Comparison of ENCODE assay signal across 1 cellular context in the genomic region with DNA sequence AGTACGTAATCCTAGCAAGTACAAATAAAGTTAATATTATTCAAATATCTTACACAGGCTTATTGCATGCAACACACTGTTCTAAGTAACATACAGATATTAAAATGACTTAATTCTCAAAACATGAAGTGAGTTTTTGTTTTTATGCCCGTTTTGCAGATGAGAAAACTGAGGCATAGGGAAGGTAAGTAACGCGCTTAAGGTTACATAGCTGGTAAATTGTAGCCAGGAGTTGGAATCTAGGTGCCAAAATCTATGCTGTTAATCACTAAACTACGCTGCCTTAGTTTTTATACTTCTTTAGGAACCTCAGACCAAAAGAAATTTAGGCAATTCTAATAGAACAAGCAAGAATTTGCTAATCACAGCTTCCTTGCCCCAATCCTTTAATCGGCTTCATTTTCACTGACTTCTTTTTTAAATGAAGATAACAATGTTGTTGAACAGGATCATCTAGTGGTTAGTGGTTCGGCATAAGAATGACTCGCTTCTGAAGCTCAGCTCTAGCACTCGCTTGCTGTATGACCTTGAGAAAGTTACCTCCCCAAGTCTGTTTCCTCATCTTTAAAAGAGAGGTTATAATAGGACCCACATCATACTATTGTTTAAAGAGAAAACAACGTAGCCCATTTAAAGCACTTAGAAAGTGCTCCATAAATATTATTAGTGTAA.
TF ChIP-seq lines count a peak whose summit lies in the region.

No MANE protein-coding gene starts in this region.

TF ChIP-seq in GM23338, 12 proteins besides CTCF, POLR2A, EP300 and RAD21 (continued from another document):
- TF ChIP-seq, protein P1, sequence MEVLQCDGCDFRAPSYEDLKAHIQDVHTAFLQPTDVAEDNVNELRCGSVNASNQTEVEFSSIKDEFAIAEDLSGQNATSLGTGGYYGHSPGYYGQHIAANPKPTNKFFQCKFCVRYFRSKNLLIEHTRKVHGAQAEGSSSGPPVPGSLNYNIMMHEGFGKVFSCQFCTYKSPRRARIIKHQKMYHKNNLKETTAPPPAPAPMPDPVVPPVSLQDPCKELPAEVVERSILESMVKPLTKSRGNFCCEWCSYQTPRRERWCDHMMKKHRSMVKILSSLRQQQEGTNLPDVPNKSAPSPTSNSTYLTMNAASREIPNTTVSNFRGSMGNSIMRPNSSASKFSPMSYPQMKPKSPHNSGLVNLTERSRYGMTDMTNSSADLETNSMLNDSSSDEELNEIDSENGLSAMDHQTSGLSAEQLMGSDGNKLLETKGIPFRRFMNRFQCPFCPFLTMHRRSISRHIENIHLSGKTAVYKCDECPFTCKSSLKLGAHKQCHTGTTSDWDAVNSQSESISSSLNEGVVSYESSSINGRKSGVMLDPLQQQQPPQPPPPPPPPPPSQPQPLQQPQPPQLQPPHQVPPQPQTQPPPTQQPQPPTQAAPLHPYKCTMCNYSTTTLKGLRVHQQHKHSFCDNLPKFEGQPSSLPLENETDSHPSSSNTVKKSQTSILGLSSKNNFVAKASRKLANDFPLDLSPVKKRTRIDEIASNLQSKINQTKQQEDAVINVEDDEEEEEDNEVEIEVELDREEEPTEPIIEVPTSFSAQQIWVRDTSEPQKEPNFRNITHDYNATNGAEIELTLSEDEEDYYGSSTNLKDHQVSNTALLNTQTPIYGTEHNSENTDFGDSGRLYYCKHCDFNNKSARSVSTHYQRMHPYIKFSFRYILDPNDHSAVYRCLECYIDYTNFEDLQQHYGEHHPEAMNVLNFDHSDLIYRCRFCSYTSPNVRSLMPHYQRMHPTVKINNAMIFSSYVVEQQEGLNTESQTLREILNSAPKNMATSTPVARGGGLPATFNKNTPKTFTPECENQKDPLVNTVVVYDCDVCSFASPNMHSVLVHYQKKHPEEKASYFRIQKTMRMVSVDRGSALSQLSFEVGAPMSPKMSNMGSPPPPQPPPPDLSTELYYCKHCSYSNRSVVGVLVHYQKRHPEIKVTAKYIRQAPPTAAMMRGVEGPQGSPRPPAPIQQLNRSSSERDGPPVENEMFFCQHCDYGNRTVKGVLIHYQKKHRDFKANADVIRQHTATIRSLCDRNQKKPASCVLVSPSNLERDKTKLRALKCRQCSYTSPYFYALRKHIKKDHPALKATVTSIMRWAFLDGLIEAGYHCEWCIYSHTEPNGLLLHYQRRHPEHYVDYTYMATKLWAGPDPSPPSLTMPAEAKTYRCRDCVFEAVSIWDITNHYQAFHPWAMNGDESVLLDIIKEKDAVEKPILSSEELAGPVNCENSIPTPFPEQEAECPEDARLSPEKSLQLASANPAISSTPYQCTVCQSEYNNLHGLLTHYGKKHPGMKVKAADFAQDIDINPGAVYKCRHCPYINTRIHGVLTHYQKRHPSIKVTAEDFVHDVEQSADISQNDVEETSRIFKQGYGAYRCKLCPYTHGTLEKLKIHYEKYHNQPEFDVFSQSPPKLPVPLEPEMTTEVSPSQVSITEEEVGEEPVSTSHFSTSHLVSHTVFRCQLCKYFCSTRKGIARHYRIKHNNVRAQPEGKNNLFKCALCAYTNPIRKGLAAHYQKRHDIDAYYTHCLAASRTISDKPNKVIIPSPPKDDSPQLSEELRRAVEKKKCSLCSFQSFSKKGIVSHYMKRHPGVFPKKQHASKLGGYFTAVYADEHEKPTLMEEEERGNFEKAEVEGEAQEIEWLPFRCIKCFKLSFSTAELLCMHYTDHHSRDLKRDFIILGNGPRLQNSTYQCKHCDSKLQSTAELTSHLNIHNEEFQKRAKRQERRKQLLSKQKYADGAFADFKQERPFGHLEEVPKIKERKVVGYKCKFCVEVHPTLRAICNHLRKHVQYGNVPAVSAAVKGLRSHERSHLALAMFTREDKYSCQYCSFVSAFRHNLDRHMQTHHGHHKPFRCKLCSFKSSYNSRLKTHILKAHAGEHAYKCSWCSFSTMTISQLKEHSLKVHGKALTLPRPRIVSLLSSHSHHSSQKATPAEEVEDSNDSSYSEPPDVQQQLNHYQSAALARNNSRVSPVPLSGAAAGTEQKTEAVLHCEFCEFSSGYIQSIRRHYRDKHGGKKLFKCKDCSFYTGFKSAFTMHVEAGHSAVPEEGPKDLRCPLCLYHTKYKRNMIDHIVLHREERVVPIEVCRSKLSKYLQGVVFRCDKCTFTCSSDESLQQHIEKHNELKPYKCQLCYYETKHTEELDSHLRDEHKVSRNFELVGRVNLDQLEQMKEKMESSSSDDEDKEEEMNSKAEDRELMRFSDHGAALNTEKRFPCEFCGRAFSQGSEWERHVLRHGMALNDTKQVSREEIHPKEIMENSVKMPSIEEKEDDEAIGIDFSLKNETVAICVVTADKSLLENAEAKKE (CRISPR knock-in tag; IDR thresholded peaks at IDR 0.05), result no peak
- TF ChIP-seq NANOG (IDR thresholded peaks at IDR 0.05; ENCODE audit: borderline replicate concordance) (no peak), ZNF114 (CRISPR knock-in tag; IDR thresholded peaks at IDR 0.05) (no peak), ZNF331 (CRISPR knock-in tag; IDR thresholded peaks at IDR 0.05; ENCODE audit: low read depth) (no peak), EZH2 (IDR thresholded peaks at IDR 0.05; ENCODE audit: low read depth, unreplicated experiment) (no peak), CREB1 (CRISPR knock-in tag; IDR thresholded peaks at IDR 0.05; ENCODE audit: low read depth) (no peak), EZH2phosphoT487 (IDR thresholded peaks at IDR 0.05; ENCODE audit: unreplicated experiment) (no peak), STAT1 (IDR thresholded peaks at IDR 0.05; ENCODE audit: unreplicated experiment) (no peak), JUNB (IDR thresholded peaks at IDR 0.05; ENCODE audit: unreplicated experiment) (no peak)
- TF ChIP-seq, protein P2, sequence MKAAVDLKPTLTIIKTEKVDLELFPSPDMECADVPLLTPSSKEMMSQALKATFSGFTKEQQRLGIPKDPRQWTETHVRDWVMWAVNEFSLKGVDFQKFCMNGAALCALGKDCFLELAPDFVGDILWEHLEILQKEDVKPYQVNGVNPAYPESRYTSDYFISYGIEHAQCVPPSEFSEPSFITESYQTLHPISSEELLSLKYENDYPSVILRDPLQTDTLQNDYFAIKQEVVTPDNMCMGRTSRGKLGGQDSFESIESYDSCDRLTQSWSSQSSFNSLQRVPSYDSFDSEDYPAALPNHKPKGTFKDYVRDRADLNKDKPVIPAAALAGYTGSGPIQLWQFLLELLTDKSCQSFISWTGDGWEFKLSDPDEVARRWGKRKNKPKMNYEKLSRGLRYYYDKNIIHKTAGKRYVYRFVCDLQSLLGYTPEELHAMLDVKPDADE (IDR thresholded peaks at IDR 0.05), result no peak
- TF ChIP-seq, protein P3, sequence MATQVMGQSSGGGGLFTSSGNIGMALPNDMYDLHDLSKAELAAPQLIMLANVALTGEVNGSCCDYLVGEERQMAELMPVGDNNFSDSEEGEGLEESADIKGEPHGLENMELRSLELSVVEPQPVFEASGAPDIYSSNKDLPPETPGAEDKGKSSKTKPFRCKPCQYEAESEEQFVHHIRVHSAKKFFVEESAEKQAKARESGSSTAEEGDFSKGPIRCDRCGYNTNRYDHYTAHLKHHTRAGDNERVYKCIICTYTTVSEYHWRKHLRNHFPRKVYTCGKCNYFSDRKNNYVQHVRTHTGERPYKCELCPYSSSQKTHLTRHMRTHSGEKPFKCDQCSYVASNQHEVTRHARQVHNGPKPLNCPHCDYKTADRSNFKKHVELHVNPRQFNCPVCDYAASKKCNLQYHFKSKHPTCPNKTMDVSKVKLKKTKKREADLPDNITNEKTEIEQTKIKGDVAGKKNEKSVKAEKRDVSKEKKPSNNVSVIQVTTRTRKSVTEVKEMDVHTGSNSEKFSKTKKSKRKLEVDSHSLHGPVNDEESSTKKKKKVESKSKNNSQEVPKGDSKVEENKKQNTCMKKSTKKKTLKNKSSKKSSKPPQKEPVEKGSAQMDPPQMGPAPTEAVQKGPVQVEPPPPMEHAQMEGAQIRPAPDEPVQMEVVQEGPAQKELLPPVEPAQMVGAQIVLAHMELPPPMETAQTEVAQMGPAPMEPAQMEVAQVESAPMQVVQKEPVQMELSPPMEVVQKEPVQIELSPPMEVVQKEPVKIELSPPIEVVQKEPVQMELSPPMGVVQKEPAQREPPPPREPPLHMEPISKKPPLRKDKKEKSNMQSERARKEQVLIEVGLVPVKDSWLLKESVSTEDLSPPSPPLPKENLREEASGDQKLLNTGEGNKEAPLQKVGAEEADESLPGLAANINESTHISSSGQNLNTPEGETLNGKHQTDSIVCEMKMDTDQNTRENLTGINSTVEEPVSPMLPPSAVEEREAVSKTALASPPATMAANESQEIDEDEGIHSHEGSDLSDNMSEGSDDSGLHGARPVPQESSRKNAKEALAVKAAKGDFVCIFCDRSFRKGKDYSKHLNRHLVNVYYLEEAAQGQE (IDR thresholded peaks at IDR 0.05; ENCODE audit: unreplicated experiment), result no peak
TF ChIP-seq in GM23338: peak in this region for 0.
